In genomic region chr9:131530546-131530929, GRCh38 we compare ENCODE assay signal across 8 cellular contexts. TPM values are rescaled to one million over a fixed set of nuclear protein-coding genes. Genes with fewer than 3 reads are reported as not detected.
DNase-seq lines count a peak whose midpoint lies in the region; ATAC-seq and TF ChIP-seq lines count a peak whose summit lies in the region.

No MANE protein-coding gene starts in this region.

- peaks cover 21% of the 10 kb centered on the region for H3K4me1 Mint-ChIP-seq in activated CD8-positive, alpha-beta T cell treated with anti-CD3 and anti-CD28 coated beads for 36 hours (ENCODE audit: low read depth)
- H3K4me1 Mint-ChIP-seq in glutamatergic neuron (ENCODE audit: low read depth, unreplicated experiment): peaks cover 2% of the 10 kb centered on the region

- no peaks in the 10 kb centered on the region for H3K9me3 Mint-ChIP-seq in activated CD8-positive, alpha-beta T cell treated with anti-CD3 and anti-CD28 coated beads for 36 hours
- peaks cover 1% of the 10 kb centered on the region for H3K9me3 Mint-ChIP-seq in glutamatergic neuron (ENCODE audit: unreplicated experiment)

- no peaks in the 10 kb centered on the region for H3K27me3 ChIP-seq in HUES6 (ENCODE audit: control insufficient read depth, insufficient read depth, low read length)
- no peaks in the 10 kb centered on the region for H3K27me3 ChIP-seq in psoas muscle (ENCODE audit: insufficient read depth in 3 of 3, low read length in 2 of 3)

- H3K9me3 ChIP-seq in HUES6 (ENCODE audit: control insufficient read depth, insufficient read depth, low read depth, low read length): no peaks in the 10 kb centered on the region
- no peaks in the 10 kb centered on the region for H3K9me3 ChIP-seq in psoas muscle

- peaks cover 13% of the 10 kb centered on the region for H3K36me3 Mint-ChIP-seq in activated CD8-positive, alpha-beta T cell treated with anti-CD3 and anti-CD28 coated beads for 36 hours (ENCODE audit: low read depth)
- no peaks in the 10 kb centered on the region for H3K36me3 Mint-ChIP-seq in glutamatergic neuron (ENCODE audit: unreplicated experiment)

- peak overlapping the region; percentile 48 for H3K27ac Mint-ChIP-seq in activated CD8-positive, alpha-beta T cell treated with anti-CD3 and anti-CD28 coated beads for 36 hours
- no peak overlapping the region for H3K27ac Mint-ChIP-seq in glutamatergic neuron (ENCODE audit: unreplicated experiment)

- POLR2A ChIA-PET in activated CD8-positive, alpha-beta T cell treated with anti-CD3 and anti-CD28 coated beads for 36 hours (lab: Charles Lee): no interaction called here

- CTCF ChIA-PET in activated CD8-positive, alpha-beta T cell treated with anti-CD3 and anti-CD28 coated beads for 36 hours (lab: Charles Lee): no interaction called here

- peak overlapping the region; percentile 80 for H3K4me3 ChIP-seq in HUES6 (ENCODE audit: low read depth, low read length)
- H3K4me3 ChIP-seq in psoas muscle: peak overlapping the region; percentile 98

- peak; percentile 42 for TF ChIP-seq CTCF in activated CD8-positive, alpha-beta T cell treated with anti-CD3 and anti-CD28 coated beads for 36 hours (IDR thresholded peaks at IDR 0.05)
- TF ChIP-seq CTCF in glutamatergic neuron (IDR thresholded peaks at IDR 0.05; ENCODE audit: partially characterized antibody, unreplicated experiment): no peak
- no peak for TF ChIP-seq CTCF in psoas muscle (IDR thresholded peaks at IDR 0.05)

- no peaks in the 10 kb centered on the region for H3K27me3 Mint-ChIP-seq in activated CD8-positive, alpha-beta T cell treated with anti-CD3 and anti-CD28 coated beads for 36 hours
- peaks cover 6% of the 10 kb centered on the region for H3K27me3 Mint-ChIP-seq in glutamatergic neuron (ENCODE audit: unreplicated experiment)

- H3K27ac ChIP-seq in HUES6 (ENCODE audit: low read depth, low read length) (no peak overlapping the region; the same call in 1 of the 2 replicates), psoas muscle (peak overlapping the region; percentile 85)

- peak overlapping the region; percentile 81 for H3K4me3 Mint-ChIP-seq in activated CD8-positive, alpha-beta T cell treated with anti-CD3 and anti-CD28 coated beads for 36 hours
- peak overlapping the region; percentile 87 for H3K4me3 Mint-ChIP-seq in glutamatergic neuron (ENCODE audit: unreplicated experiment)

- peak overlapping the region; percentile 79 for H3K9ac ChIP-seq in HUES6 (ENCODE audit: low read length)

- peaks cover 7% of the 10 kb centered on the region; the same call in 1 of the 2 replicates for H3K4me1 ChIP-seq in HUES6 (ENCODE audit: control insufficient read depth, insufficient read depth, low read length)
- peaks cover 12% of the 10 kb centered on the region for H3K4me1 ChIP-seq in psoas muscle

- intact Hi-C loops in activated CD8-positive, alpha-beta T cell treated with anti-CD3 and anti-CD28 coated beads for 36 hours (cut with micrococcal nuclease): no loop called here
- intact Hi-C loops in psoas muscle (cut with DNase I): no loop called here

- ATAC-seq in GM19463 (IDR thresholded peaks at IDR 0.05; ENCODE audit: unreplicated experiment) (peak; percentile 32), psoas muscle (peak in 3 of 4 donors; percentile 12 to 21 (median 17))
- ATAC-seq in activated CD8-positive, alpha-beta T cell treated with anti-CD3 and anti-CD28 coated beads for 36 hours: peak; percentile 8

- DNase-seq in DMS 273 (lab: John Stamatoyannopoulos, UW; ENCODE audit: unreplicated experiment) (peak; percentile 69), DMS 273 treated with DMSO at 0.1 percent for 48 hours (lab: John Stamatoyannopoulos, UW) (no peak), glutamatergic neuron (peak; percentile 57), psoas muscle (peak; percentile 32 to 68), UCSD-AML1 (lab: John Stamatoyannopoulos, UW; ENCODE audit: unreplicated experiment) (no peak)
- peak; percentile 39 for DNase-seq in activated CD8-positive, alpha-beta T cell treated with anti-CD3 and anti-CD28 coated beads for 36 hours

- H3K36me3 ChIP-seq in HUES6 (ENCODE audit: control insufficient read depth, insufficient read depth, low read length) (peaks cover 45% of the 10 kb centered on the region), psoas muscle (ENCODE audit: insufficient read depth in 1 of 2, low read depth in 1 of 2) (peaks cover 0 to 46% of the 10 kb centered on the region in 2 donors)

- WGBS in psoas muscle, 3 donors: 3 to 4% (median 3%) methylated on average over 18 to 31 of the region's 31 CpGs

RNA-seq across cellular contexts. Expression of gene UCK1, which starts 0.5 kb away (rescaled TPM):
- 10 to 100 TPM; 16.7 to 22.1 TPM for total RNA-seq in activated CD8-positive, alpha-beta T cell treated with anti-CD3 and anti-CD28 coated beads for 36 hours
- total RNA-seq in glutamatergic neuron (ENCODE audit: unreplicated experiment) (24.8 TPM), psoas muscle (10 to 100 TPM; 16.8 to 40.0 (median 21.8) TPM)
- polyA plus RNA-seq in psoas muscle: 10 to 100 TPM; 37.8 to 75.6 (median 47.4) TPM

RNA-seq across cellular contexts. Expression of gene PRRT1B, which starts 14.8 kb away (rescaled TPM):
- total RNA-seq in activated CD8-positive, alpha-beta T cell treated with anti-CD3 and anti-CD28 coated beads for 36 hours: not detected
- not detected for total RNA-seq in glutamatergic neuron (ENCODE audit: unreplicated experiment)
- total RNA-seq in psoas muscle: not detected
- polyA plus RNA-seq in psoas muscle: not detected

RNA-seq across cellular contexts. Expression of gene POMT1, which starts 27.8 kb away (rescaled TPM):
- total RNA-seq in activated CD8-positive, alpha-beta T cell treated with anti-CD3 and anti-CD28 coated beads for 36 hours: 10 to 100 TPM; 30.2 to 35.9 TPM
- total RNA-seq in glutamatergic neuron (ENCODE audit: unreplicated experiment) (108 TPM), psoas muscle (10 to 100 TPM; 10.9 to 30.8 (median 14.2) TPM)
- 10 to 100 TPM; 11.2 to 23.0 (median 20.8) TPM for polyA plus RNA-seq in psoas muscle

Comparison
In these comparisons a context has a peak if more than half of its experiments do, and no peak if none do; other contexts are left out.
1. DNase-seq: peak in DMS 273 (single experiment), activated CD8-positive, alpha-beta T cell treated with anti-CD3 and anti-CD28 coated beads for 36 hours (single experiment), glutamatergic neuron (single experiment) and psoas muscle (2 of 2); none in DMS 273 treated with DMSO at 0.1 percent for 48 hours (single experiment) and UCSD-AML1 (single experiment).
2. Peak in every context shown above with its lines, with median percentiles within 50 percentile points of each other: ATAC-seq.